ENCODE assay signal across 11 cellular contexts in the genomic region with DNA sequence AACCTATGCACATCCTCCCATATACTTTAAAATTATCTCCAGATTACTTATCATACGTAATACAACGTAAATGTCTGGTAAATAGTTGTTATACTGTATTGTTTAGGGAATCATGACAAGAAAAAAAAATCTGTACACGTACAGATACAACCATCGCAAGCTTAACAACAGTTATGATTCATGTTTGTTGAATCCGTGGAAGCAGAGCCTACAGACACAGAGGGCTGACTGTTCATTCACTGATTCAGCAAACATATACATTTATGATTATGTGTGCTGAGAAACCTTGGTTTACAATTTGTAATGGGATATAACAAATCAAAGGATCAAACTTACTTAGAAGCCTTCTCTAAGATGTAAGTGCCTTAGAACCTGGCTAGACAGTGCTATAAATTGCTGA. TPM values are rescaled to one million over a fixed set of nuclear protein-coding genes. Genes with fewer than 3 reads are reported as not detected.
A peak's percentile ranks its signal among the peaks of the same experiment; 100 is the strongest.
DNase-seq lines count a peak whose midpoint lies in the region; ATAC-seq, FAIRE-seq and TF ChIP-seq lines count a peak whose summit lies in the region.
"Had no signal": no experiment of that assay in that cellular context is flagged by ENCODE, and none has a peak within 500 bp of the region (broad histone marks: within the 10 kb centered on the region; RNA-seq: fewer than 3 reads in every experiment).

No MANE protein-coding gene starts in this region.

- TF ChIP-seq CTCF in OCI-LY1 (IDR thresholded peaks at IDR 0.05; ENCODE audit: low read length): no peak
- TF ChIP-seq CTCF in nephron (IDR thresholded peaks at IDR 0.05; ENCODE audit: unreplicated experiment in 3 of 3): no peak

- peak overlapping the region; percentile 98 to 99 (median 98) for H3K4me3 Mint-ChIP-seq in nephron

- no peak for FAIRE-seq in GM19239 (lab: Jason Lieb, UNC)

- H3K36me3 ChIP-seq in OCI-LY1 (ENCODE audit: insufficient read depth, low read length) (peaks cover 44% of the 10 kb centered on the region), ectodermal cell (ENCODE audit: control insufficient read depth, insufficient read depth, low read length) (peaks cover 45% of the 10 kb centered on the region)

- 99 to 100% methylated on average over 4 to 5 of the region's 5 CpGs for whole genome bisulfite sequencing in ectodermal cell, 2 experiments

- peaks cover 21% of the 10 kb centered on the region for H3K4me1 ChIP-seq in OCI-LY1 (ENCODE audit: insufficient read depth, low read length, severe bottlenecking)
- no peaks in the 10 kb centered on the region for H3K4me1 ChIP-seq in ectodermal cell (ENCODE audit: control insufficient read depth, insufficient read depth, low read length)

- no peaks in the 10 kb centered on the region for H3F3A ChIP-seq in OCI-LY1 (ENCODE audit: insufficient read depth, low read length)

- no peaks in the 10 kb centered on the region for H3K9me2 ChIP-seq in OCI-LY1 (ENCODE audit: low read depth, low read length)

- H3K79me2 ChIP-seq in OCI-LY1 (ENCODE audit: insufficient read depth, low read length): peaks cover 17% of the 10 kb centered on the region

- DNase-seq in EL: peak; percentile 1
- DNase-seq in NCI-H1417 treated with DMSO at 0.1 percent for 48 hours (lab: John Stamatoyannopoulos, UW): no peak
- DNase-seq in GM19239 (ENCODE audit: insufficient read length, low spot score): no peak
- DNase-seq: cortex of kidney, GF-D8 had no signal

- no peaks in the 10 kb centered on the region for H4K20me1 ChIP-seq in OCI-LY1 (ENCODE audit: insufficient read depth, low read length)

- peaks cover 14% of the 10 kb centered on the region for H3K4me1 Mint-ChIP-seq in nephron

- H3K27me3 ChIP-seq in OCI-LY1 (ENCODE audit: insufficient read depth, low read length) (no peaks in the 10 kb centered on the region), ectodermal cell (ENCODE audit: control insufficient read depth, insufficient read depth, low read length, poor library complexity, severe bottlenecking) (no peaks in the 10 kb centered on the region)

- H3K9me3 ChIP-seq in OCI-LY1 (ENCODE audit: low read length) (peaks cover 12% of the 10 kb centered on the region), ectodermal cell (ENCODE audit: control insufficient read depth, low read length) (no peaks in the 10 kb centered on the region)

- no peak overlapping the region for H2AFZ ChIP-seq in OCI-LY1 (ENCODE audit: low read length)

- H3K4me3 ChIP-seq in OCI-LY1 (ENCODE audit: low read depth, low read length, poor library complexity, severe bottlenecking) (peak overlapping the region; percentile 81), ectodermal cell (ENCODE audit: insufficient read depth, low read depth, low read length) (peak overlapping the region; percentile 83)

- H3K27me3 Mint-ChIP-seq in nephron (ENCODE audit: low read depth): no peaks in the 10 kb centered on the region

- peaks cover 59% of the 10 kb centered on the region for H3K9me3 Mint-ChIP-seq in nephron

- H3K9ac ChIP-seq in OCI-LY1 (ENCODE audit: low read length): no peak overlapping the region

- no peak for ATAC-seq in HG03108 (IDR thresholded peaks at IDR 0.05; ENCODE audit: unreplicated experiment)
- ATAC-seq in HG03039 (IDR thresholded peaks at IDR 0.05; ENCODE audit: unreplicated experiment): no peak
- ATAC-seq: activated CD4-positive, CD25-positive, alpha-beta regulatory T cell treated with anti-CD3 and anti-CD28 coated beads, Interleukin-2, amount 50 U/mL, for 24 hours had no signal

- H3K27ac ChIP-seq in OCI-LY1 (ENCODE audit: low read depth, low read length, poor library complexity, severe bottlenecking): no peak overlapping the region
- H3K27ac ChIP-seq in ectodermal cell (ENCODE audit: insufficient read depth, low read depth, low read length, poor library complexity, severe bottlenecking): no peak overlapping the region

- peak overlapping the region; percentile 87 for H3K4me2 ChIP-seq in OCI-LY1 (ENCODE audit: low read length)

- peak overlapping the region; percentile 90 to 99 (median 95) for H3K27ac Mint-ChIP-seq in nephron

- H3K36me3 Mint-ChIP-seq in nephron (ENCODE audit: low read depth): peaks cover 87% of the 10 kb centered on the region

RNA-seq across cellular contexts. Expression of gene ZNF260, which starts 1.5 kb away (rescaled TPM):
- 29.6 TPM for polyA plus RNA-seq in ectodermal cell (2013, experiment 1 of 4)
- polyA plus RNA-seq in ectodermal cell (2013, experiment 2 of 4): 40.2 TPM
- polyA plus RNA-seq in ectodermal cell (2013, experiment 3 of 4): 29.2 TPM
- 32.3 TPM for polyA plus RNA-seq in ectodermal cell (2013, experiment 4 of 4)

RNA-seq across cellular contexts. Expression of gene ZNF566, which starts 37.2 kb away (rescaled TPM):
- polyA plus RNA-seq in ectodermal cell (2013, experiment 1 of 4): 20.0 TPM
- 21.2 TPM for polyA plus RNA-seq in ectodermal cell (2013, experiment 2 of 4)
- 14.7 TPM for polyA plus RNA-seq in ectodermal cell (2013, experiment 3 of 4)
- 16.9 TPM for polyA plus RNA-seq in ectodermal cell (2013, experiment 4 of 4)

RNA-seq across cellular contexts. Expression of gene ZNF529, which starts 46.5 kb away (rescaled TPM):
- polyA plus RNA-seq in ectodermal cell (2013, experiment 1 of 4): 19.9 TPM
- 19.5 TPM for polyA plus RNA-seq in ectodermal cell (2013, experiment 2 of 4)
- polyA plus RNA-seq in ectodermal cell (2013, experiment 3 of 4): 14.6 TPM
- polyA plus RNA-seq in ectodermal cell (2013, experiment 4 of 4): 16.4 TPM
